Comparison of ENCODE assay signal across 8 cellular contexts in the genomic region with DNA sequence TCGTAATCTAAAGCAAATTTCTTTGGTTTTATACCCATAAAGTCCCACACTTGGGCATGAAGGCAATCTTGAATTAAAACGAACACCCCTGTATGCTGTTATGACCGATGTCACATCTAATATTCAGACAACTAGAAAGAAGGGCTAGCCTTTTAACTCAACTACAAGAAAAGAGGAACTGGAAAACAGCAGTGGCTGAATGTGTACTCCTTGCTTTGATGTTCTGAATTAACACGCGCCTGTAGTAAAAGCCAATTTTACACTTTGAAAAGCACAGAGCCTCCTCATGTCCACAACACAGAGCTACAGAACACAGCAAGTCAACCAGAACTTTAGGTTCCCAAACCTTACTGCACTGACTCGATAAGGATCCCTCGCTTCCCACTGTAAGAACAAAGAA.
DNase-seq lines count a peak whose midpoint lies in the region; ATAC-seq and TF ChIP-seq lines count a peak whose summit lies in the region.

No MANE protein-coding gene starts in this region.

- peaks cover 8% of the 10 kb centered on the region for H3K36me3 Mint-ChIP-seq in natural killer cell

- H3K9ac ChIP-seq in GM23248: no peak overlapping the region

- H3K4me3 Mint-ChIP-seq in natural killer cell: peak overlapping the region; percentile 30

- H2AFZ ChIP-seq in GM23248: no peak overlapping the region

- peaks cover 44% of the 10 kb centered on the region for H3K79me2 ChIP-seq in GM23248 (ENCODE audit: insufficient read depth)

- peak overlapping the region; percentile 32 for H3K4me2 ChIP-seq in GM23248 (ENCODE audit: unreplicated experiment)

- 66% methylated on average over 7 of the region's 7 CpGs for WGBS in GM23248 (ENCODE audit: low coverage in 1 of 2, low lambda C conversion rate in 2 of 2, missing lambda C conversion rate in 2 of 2), 2 experiments

- H3K9me2 ChIP-seq in GM23248 (ENCODE audit: insufficient read depth): no peaks in the 10 kb centered on the region

- peaks cover 11% of the 10 kb centered on the region for H3K4me1 ChIP-seq in GM23248 (ENCODE audit: insufficient read depth)

- peak overlapping the region; percentile 13 for H3K4me3 ChIP-seq in GM23248

- peaks cover 0 to 4% of the 10 kb centered on the region in 2 donors for H3K9me3 Mint-ChIP-seq in natural killer cell

- peak in 1 of 3 donors; percentile 49 for ATAC-seq in natural killer cell

- H3K27ac ChIP-seq in GM23248: no peak overlapping the region

- no peaks in the 10 kb centered on the region for H3K9me3 ChIP-seq in GM23248 (ENCODE audit: low read depth)

- no peaks in the 10 kb centered on the region for H3K27me3 ChIP-seq in GM23248 (replicated peaks; ENCODE audit: insufficient read depth)

- no peaks in the 10 kb centered on the region for H3K36me3 ChIP-seq in GM23248 (ENCODE audit: low read depth)

- H3K27ac Mint-ChIP-seq in natural killer cell: peak overlapping the region; percentile 16 to 84

- H3K4me1 Mint-ChIP-seq in natural killer cell: peaks cover 55 to 60% of the 10 kb centered on the region in 2 donors

- no peaks in the 10 kb centered on the region for H3K27me3 Mint-ChIP-seq in natural killer cell (ENCODE audit: low read depth in 2 of 2)

- intact Hi-C loops in natural killer cell (cut with micrococcal nuclease): no loop called here

- peak; percentile 85 for DNase-seq in GM13977 (ENCODE audit: low spot score)
- no peak for DNase-seq in GM23248
- DNase-seq in RPMI8226: peak; percentile 39
- DNase-seq in natural killer cell: no peak
- DNase-seq in activated effector memory CD4-positive, alpha-beta T cell treated with anti-CD3 and anti-CD28 coated beads, Interleukin-2, amount 50 U/mL, for 16 hours: no peak
- DNase-seq in cerebellum (ENCODE audit: low spot score): no peak
- no peak for DNase-seq in activated CD4-positive, alpha-beta T cell treated with anti-CD3 and anti-CD28 coated beads for 1 hour
- no peak for DNase-seq in stimulated activated naive CD4-positive, alpha-beta T cell treated with Interleukin-2 at 50 U/mL for 16 hours (lab: John Stamatoyannopoulos, UW)

- no peaks in the 10 kb centered on the region for H4K20me1 ChIP-seq in GM23248 (ENCODE audit: insufficient read depth)

- TF ChIP-seq CTCF in GM13977 (IDR thresholded peaks at IDR 0.05; ENCODE audit: extremely low read depth, insufficient read depth, missing control alignments) (no peak), natural killer cell (IDR thresholded peaks at IDR 0.05) (no peak)

- peaks cover 8% of the 10 kb centered on the region; the same call in 1 of the 2 replicates for H3F3A ChIP-seq in GM23248 (ENCODE audit: insufficient read depth)

- in situ Hi-C loops in GM13977 (cut with MboI; ENCODE audit: low pct_unique_long_range_greater_than_20kb, low sequenced_read_pairs, unreplicated experiment): no loop called here
- in situ Hi-C loops in GM23248 (cut with MboI): no loop called here

Comparison
In these comparisons a context has a peak if more than half of its experiments do, and no peak if none do; other contexts are left out.
1. DNase-seq: peak in GM13977 (single experiment) and RPMI8226 (single experiment); none in GM23248 (single experiment), natural killer cell (single experiment), activated effector memory CD4-positive, alpha-beta T cell treated with anti-CD3 and anti-CD28 coated beads, Interleukin-2, amount 50 U/mL, for 16 hours (single experiment), cerebellum (single experiment), activated CD4-positive, alpha-beta T cell treated with anti-CD3 and anti-CD28 coated beads for 1 hour (single experiment) and stimulated activated naive CD4-positive, alpha-beta T cell treated with Interleukin-2 at 50 U/mL for 16 hours (single experiment).